In the genomic region with DNA sequence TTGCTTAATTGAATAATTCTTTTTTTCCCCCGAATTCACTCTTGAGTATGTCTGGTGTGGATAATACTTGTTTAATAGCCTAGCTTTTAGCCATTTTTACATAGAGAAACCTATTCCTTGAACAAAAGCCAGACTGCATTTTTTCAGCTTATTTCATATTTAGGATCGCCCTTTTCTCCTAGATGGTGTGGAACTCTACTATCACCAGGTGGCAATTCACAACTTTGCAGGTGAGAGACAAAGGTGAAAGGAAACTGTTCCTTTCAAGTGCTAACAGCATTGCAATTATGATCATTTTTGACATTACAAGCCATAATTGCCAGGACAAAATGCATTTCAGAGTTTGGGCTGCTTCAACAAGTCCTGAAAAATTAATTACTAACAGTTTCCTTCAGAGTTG, we compare ENCODE assay signal across 27 cellular contexts. TPM values are rescaled to one million over a fixed set of nuclear protein-coding genes. Genes with fewer than 3 reads are reported as not detected.
DNase-seq lines count a peak whose midpoint lies in the region; FAIRE-seq and TF ChIP-seq lines count a peak whose summit lies in the region.
"Had no signal": no experiment of that assay in that cellular context is flagged by ENCODE, and none has a peak within 500 bp of the region (broad histone marks: within the 10 kb centered on the region; RNA-seq: fewer than 3 reads in every experiment).

No MANE protein-coding gene starts in this region.

- H3K27ac ChIP-seq in C4-2B = no peak overlapping the region
- H3K27ac ChIP-seq: left lung, psoas muscle had no signal

- TF ChIP-seq EP300 in Ishikawa (IDR thresholded peaks at IDR 0.05; ENCODE audit: borderline replicate concordance) = no peak

- TF ChIP-seq RAD21 in Ishikawa (IDR thresholded peaks at IDR 0.05; ENCODE audit: low read depth) = peak; percentile 15; the same call in 1 of the 2 replicates

- H3K4me3 ChIP-seq in epithelial cell of proximal tubule (ENCODE audit: low read depth, low read length) = no peak overlapping the region
- H3K4me3 ChIP-seq: GM12878, left lung, psoas muscle had no signal

- DNase-seq in NCI-H69 (lab: John Stamatoyannopoulos, UW) (peak; percentile 87), epithelial cell of proximal tubule (ENCODE audit: low read depth) (no peak), GDM1 (lab: John Stamatoyannopoulos, UW) (no peak), putamen (ENCODE audit: low spot score) (no peak), HTR-8/SVneo (ENCODE audit: insufficient read length, low spot score) (no peak)
- DNase-seq in activated naive CD4-positive, alpha-beta T cell treated with Interleukin-2 at 50 U/mL for 16 hours = no peak
- DNase-seq: activated CD4-positive, alpha-beta T cell treated with anti-CD3 and anti-CD28 coated beads for 36 hours; activated gamma-delta T cell; activated T-cell treated with anti-CD3 and anti-CD28 coated beads, Interleukin-2, amount 50 U/mL, for 1 hour; Calu3; central memory CD4-positive, alpha-beta T cell; dermis blood vessel endothelial cell; GOT3; left lung; NCI-H1694 treated with DMSO at 0.1 percent for 48 hours; NCI-H345; nucleus accumbens; OCI-M1; psoas muscle; stimulated activated naive CD4-positive, alpha-beta T cell had no signal

- TF ChIP-seq CTCF in C4-2B (conservative IDR thresholded peaks at IDR 0.05) (peak; percentile 33), epithelial cell of proximal tubule (conservative IDR thresholded peaks at IDR 0.05; ENCODE audit: low read depth, low read length) (peak; percentile 16)

- FAIRE-seq in HTR-8/SVneo (lab: Jason Lieb, UNC) = no peak
- FAIRE-seq: GM12878, islet of Langerhans had no signal

TF ChIP-seq in Ishikawa, 13 proteins besides CTCF, POLR2A, EP300 and RAD21:
- TF ChIP-seq TEAD4 (IDR thresholded peaks at IDR 0.05) (no peak), CEBPB (IDR thresholded peaks at IDR 0.05) (no peak), NFIC (IDR thresholded peaks at IDR 0.05) (no peak), ZBTB7A (IDR thresholded peaks at IDR 0.05; ENCODE audit: low read depth) (no peak), EGR1 (IDR thresholded peaks at IDR 0.05) (no peak), CREB1 (IDR thresholded peaks at IDR 0.05; ENCODE audit: low read depth) (no peak), TCF12 (IDR thresholded peaks at IDR 0.05; ENCODE audit: low read depth) (no peak), MAX (IDR thresholded peaks at IDR 0.05) (no peak), TAF1 (IDR thresholded peaks at IDR 0.05; ENCODE audit: low read depth) (no peak), REST (IDR thresholded peaks at IDR 0.05; ENCODE audit: low read depth) (no peak), YY1 (IDR thresholded peaks at IDR 0.05; ENCODE audit: low read depth) (no peak), FOXM1 (IDR thresholded peaks at IDR 0.05; ENCODE audit: borderline replicate concordance, low read depth) (no peak)
- TF ChIP-seq, protein P1, sequence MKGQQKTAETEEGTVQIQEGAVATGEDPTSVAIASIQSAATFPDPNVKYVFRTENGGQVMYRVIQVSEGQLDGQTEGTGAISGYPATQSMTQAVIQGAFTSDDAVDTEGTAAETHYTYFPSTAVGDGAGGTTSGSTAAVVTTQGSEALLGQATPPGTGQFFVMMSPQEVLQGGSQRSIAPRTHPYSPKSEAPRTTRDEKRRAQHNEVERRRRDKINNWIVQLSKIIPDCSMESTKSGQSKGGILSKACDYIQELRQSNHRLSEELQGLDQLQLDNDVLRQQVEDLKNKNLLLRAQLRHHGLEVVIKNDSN (IDR thresholded peaks at IDR 0.05) = no peak

RNA-seq across cellular contexts. Expression of gene SH3GL2, which starts 57.4 kb away (rescaled TPM):
- 0.87 and 3.4 TPM in 2 replicates for total RNA-seq in epithelial cell of proximal tubule
- total RNA-seq: activated CD4-positive, alpha-beta T cell treated with anti-CD3 and anti-CD28 coated beads for 36 hours; GM12878; mesenteric fat pad; myocyte; psoas muscle; T-helper 2 cell treated with Interferon-gamma antibody and Interleukin-4, amounts not matched to agents 100 ng/mL and 5 ng/mL, for 36 hours had no signal
